In genomic region chr12:50061172-50061571, GRCh38 we compare ENCODE assay signal across 19 cellular contexts. TPM values are rescaled to one million over a fixed set of nuclear protein-coding genes. Genes with fewer than 3 reads are reported as not detected.
DNase-seq lines count a peak whose midpoint lies in the region; ATAC-seq and TF ChIP-seq lines count a peak whose summit lies in the region.
"Had no signal": no experiment of that assay in that cellular context is flagged by ENCODE, and none has a peak within 500 bp of the region (broad histone marks: within the 10 kb centered on the region; RNA-seq: fewer than 3 reads in every experiment).

No MANE protein-coding gene starts in this region.

- no peaks in the 10 kb centered on the region for H3K9me3 ChIP-seq in upper lobe of right lung
- H3K9me3 ChIP-seq: BLaER1 treated with 17β-estradiol and CSF1 and Interleukin-3, amounts not matched to agents 10 nM and 100 nM; Peyer's patch had no signal

- TF ChIP-seq CTCF in glutamatergic neuron (IDR thresholded peaks at IDR 0.05; ENCODE audit: partially characterized antibody, unreplicated experiment) (no peak), upper lobe of right lung (IDR thresholded peaks at IDR 0.05) (no peak)

- H3K36me3 Mint-ChIP-seq in activated CD4-positive, alpha-beta T cell treated with anti-CD3 and anti-CD28 coated beads, Interleukin-2, amount 10 ng/mL, durations not matched to agents 7 days and 5 days (ENCODE audit: low read depth) = no peaks in the 10 kb centered on the region
- peaks cover 26% of the 10 kb centered on the region for H3K36me3 Mint-ChIP-seq in glutamatergic neuron (ENCODE audit: unreplicated experiment)

- peaks cover 45% of the 10 kb centered on the region for H3K4me1 Mint-ChIP-seq in activated CD4-positive, alpha-beta T cell treated with anti-CD3 and anti-CD28 coated beads, Interleukin-2, amount 10 ng/mL, durations not matched to agents 7 days and 5 days
- peaks cover 56% of the 10 kb centered on the region for H3K4me1 Mint-ChIP-seq in glutamatergic neuron (ENCODE audit: low read depth, unreplicated experiment)

- peaks cover 14% of the 10 kb centered on the region for H3K27me3 Mint-ChIP-seq in activated CD4-positive, alpha-beta T cell treated with anti-CD3 and anti-CD28 coated beads, Interleukin-2, amount 10 ng/mL, durations not matched to agents 7 days and 5 days
- peaks cover 21% of the 10 kb centered on the region for H3K27me3 Mint-ChIP-seq in glutamatergic neuron (ENCODE audit: unreplicated experiment)

- peak overlapping the region; percentile 18 for H3K27ac ChIP-seq in caudate nucleus (ENCODE audit: low read depth, low read length)
- H3K27ac ChIP-seq in upper lobe of right lung = no peak overlapping the region
- H3K27ac ChIP-seq: 22Rv1; BLaER1 treated with 17β-estradiol and CSF1 and Interleukin-3, amounts not matched to agents 10 nM and 100 nM; Peyer's patch had no signal

- H3K9me3 Mint-ChIP-seq in activated CD4-positive, alpha-beta T cell treated with anti-CD3 and anti-CD28 coated beads, Interleukin-2, amount 10 ng/mL, durations not matched to agents 7 days and 5 days = no peaks in the 10 kb centered on the region
- peaks cover 25% of the 10 kb centered on the region for H3K9me3 Mint-ChIP-seq in glutamatergic neuron (ENCODE audit: unreplicated experiment)

- CTCF ChIA-PET in activated CD4-positive, alpha-beta T cell treated with anti-CD3 and anti-CD28 coated beads, Interleukin-2, amount 10 ng/mL, durations not matched to agents 7 days and 5 days (lab: Charles Lee) = interaction anchor here (0.8 to 2.9 kb wide), 3 partner anchors 9 to 94 kb away, joined by 4 to 10 read pairs (median 7); no protein-coding TSS in a partner anchor

- H3K4me1 ChIP-seq in upper lobe of right lung = peaks cover 7% of the 10 kb centered on the region

- H3K4me3 Mint-ChIP-seq in activated CD4-positive, alpha-beta T cell treated with anti-CD3 and anti-CD28 coated beads, Interleukin-2, amount 10 ng/mL, durations not matched to agents 7 days and 5 days = no peak overlapping the region
- peak overlapping the region; percentile 82 for H3K4me3 Mint-ChIP-seq in glutamatergic neuron (ENCODE audit: unreplicated experiment)

- peaks cover 18% of the 10 kb centered on the region for H3K27me3 ChIP-seq in upper lobe of right lung

- no peak overlapping the region for H3K4me3 ChIP-seq in upper lobe of right lung
- H3K4me3 ChIP-seq: BLaER1 treated with 17β-estradiol and CSF1 and Interleukin-3, amounts not matched to agents 10 nM and 100 nM; Peyer's patch had no signal

- peak; percentile 33 for ATAC-seq in upper lobe of right lung
- ATAC-seq in HG03135 (IDR thresholded peaks at IDR 0.05; ENCODE audit: unreplicated experiment) = no peak
- no peak for ATAC-seq in HG02870 (IDR thresholded peaks at IDR 0.05; ENCODE audit: unreplicated experiment)

- H3K27ac Mint-ChIP-seq in activated CD4-positive, alpha-beta T cell treated with anti-CD3 and anti-CD28 coated beads, Interleukin-2, amount 10 ng/mL, durations not matched to agents 7 days and 5 days = peak overlapping the region; percentile 5
- H3K27ac Mint-ChIP-seq in glutamatergic neuron (ENCODE audit: unreplicated experiment) = peak overlapping the region; percentile 45

- POLR2A ChIA-PET in activated CD4-positive, alpha-beta T cell treated with anti-CD3 and anti-CD28 coated beads, Interleukin-2, amount 10 ng/mL, durations not matched to agents 7 days and 5 days (lab: Charles Lee) = no interaction called here

- no peak for DNase-seq in activated CD4-positive, alpha-beta T cell treated with anti-CD3 and anti-CD28 coated beads, Interleukin-2, amount 10 ng/mL, durations not matched to agents 7 days and 5 days
- DNase-seq in activated CD4-positive, alpha-beta T cell treated with anti-CD3 and anti-CD28 coated beads for 1 hour = no peak
- DNase-seq in caudate nucleus (lab: John Stamatoyannopoulos, UW) (peak in 3 of 61 donors; percentile 13 to 35 (median 19)), glutamatergic neuron (no peak), upper lobe of right lung (no peak)
- DNase-seq in stimulated activated CD8-positive, alpha-beta memory T cell treated with anti-CD3 and anti-CD28 coated beads, Interleukin-4, amount 100 ng/mL, for 48 hours = no peak
- DNase-seq: DMS153, KG1, NCI-H1417, NCI-H1930, NCI-H2171, NCI-H446 treated with DMSO at 0.1 percent for 48 hours, NCI-H774, Peyer's patch, Right ventricle myocardium superior had no signal

- intact Hi-C loops in upper lobe of right lung (cut with DNase I) = no loop called here

- H3K36me3 ChIP-seq in upper lobe of right lung = no peaks in the 10 kb centered on the region
- H3K36me3 ChIP-seq: BLaER1 treated with 17β-estradiol and CSF1 and Interleukin-3, amounts not matched to agents 10 nM and 100 nM; Peyer's patch had no signal

RNA-seq across cellular contexts. Expression of gene ASIC1, which starts 3.8 kb away (rescaled TPM):
- total RNA-seq in activated CD4-positive, alpha-beta T cell treated with anti-CD3 and anti-CD28 coated beads, Interleukin-2, amount 10 ng/mL, durations not matched to agents 7 days and 5 days = 10 to 100 TPM in 1 of 2 experiments, 1 to 10 TPM in 1; 8.7 to 10.1 TPM
- total RNA-seq in glutamatergic neuron (ENCODE audit: unreplicated experiment) (451 TPM), upper lobe of right lung (0.35 TPM)

RNA-seq across cellular contexts. Expression of gene SMARCD1, which starts 24.0 kb away (rescaled TPM):
- total RNA-seq in activated CD4-positive, alpha-beta T cell treated with anti-CD3 and anti-CD28 coated beads, Interleukin-2, amount 10 ng/mL, durations not matched to agents 7 days and 5 days = 10 to 100 TPM; 62.3 to 88.6 TPM
- 152 TPM for total RNA-seq in glutamatergic neuron (ENCODE audit: unreplicated experiment)
- 44.0 TPM for total RNA-seq in upper lobe of right lung

RNA-seq across cellular contexts. Expression of gene RACGAP1, which starts 35.9 kb away (rescaled TPM):
- 100 to 1,000 TPM; 177 to 183 TPM for total RNA-seq in activated CD4-positive, alpha-beta T cell treated with anti-CD3 and anti-CD28 coated beads, Interleukin-2, amount 10 ng/mL, durations not matched to agents 7 days and 5 days
- total RNA-seq in glutamatergic neuron (ENCODE audit: unreplicated experiment) (47.1 TPM), upper lobe of right lung (10.8 TPM)

RNA-seq across cellular contexts. Expression of gene GPD1, which starts 42.6 kb away (rescaled TPM):
- total RNA-seq in activated CD4-positive, alpha-beta T cell treated with anti-CD3 and anti-CD28 coated beads, Interleukin-2, amount 10 ng/mL, durations not matched to agents 7 days and 5 days = under 1 TPM; 0.25 to 0.37 TPM
- total RNA-seq in glutamatergic neuron (ENCODE audit: unreplicated experiment) (0.81 TPM), upper lobe of right lung (32.9 TPM)

RNA-seq across cellular contexts. Expression of gene COX14, which starts 50.9 kb away (rescaled TPM):
- total RNA-seq in activated CD4-positive, alpha-beta T cell treated with anti-CD3 and anti-CD28 coated beads, Interleukin-2, amount 10 ng/mL, durations not matched to agents 7 days and 5 days = 10 to 100 TPM; 31.6 to 47.9 TPM
- total RNA-seq in glutamatergic neuron (ENCODE audit: unreplicated experiment) (23.3 TPM), upper lobe of right lung (68.5 TPM)

Comparison
In these comparisons a context has a peak if more than half of its experiments do, and no peak if none do; other contexts are left out.
1. RNA of gene ASIC1, which starts 3.8 kb away (total RNA-seq): 451 TPM in glutamatergic neuron (single experiment); 8.7 to 10.1 TPM in activated CD4-positive, alpha-beta T cell treated with anti-CD3 and anti-CD28 coated beads, Interleukin-2, amount 10 ng/mL, durations not matched to agents 7 days and 5 days and 0.35 TPM in upper lobe of right lung (single experiment); every median in the first group is over 10 times any median in the second.